Comparison of ENCODE assay signal across 22 cellular contexts in genomic region chr5:138489705-138490104, GRCh38. TPM values are rescaled to one million over a fixed set of nuclear protein-coding genes. Genes with fewer than 3 reads are reported as not detected.
DNase-seq lines count a peak whose midpoint lies in the region; ATAC-seq lines count a peak whose summit lies in the region.
"Had no signal": no experiment of that assay in that cellular context is flagged by ENCODE, and none has a peak within 500 bp of the region (broad histone marks: within the 10 kb centered on the region; RNA-seq: fewer than 3 reads in every experiment).

No MANE protein-coding gene starts in this region.

- H3K36me3 Mint-ChIP-seq in natural killer cell treated with Interleukin-12 subunit alpha and Interleukin-12 subunit beta and Interleukin-15 and Interleukin-18, amount 100 ng/mL, for 72 hours = no peaks in the 10 kb centered on the region
- H3K36me3 Mint-ChIP-seq: activated naive CD8-positive, alpha-beta T cell had no signal

- H3K9ac ChIP-seq in stomach smooth muscle (ENCODE audit: low read length in 2 of 2) = peak overlapping the region; percentile 21 to 35
- H3K9ac ChIP-seq: BLaER1 had no signal

- no peaks in the 10 kb centered on the region for H3K27me3 ChIP-seq in stomach smooth muscle (ENCODE audit: control insufficient read depth in 1 of 2, insufficient read depth in 2 of 2, low read length in 2 of 2)
- H3K27me3 ChIP-seq: BLaER1 had no signal

- H3K9me3 Mint-ChIP-seq in natural killer cell treated with Interleukin-12 subunit alpha and Interleukin-12 subunit beta and Interleukin-15 and Interleukin-18, amount 100 ng/mL, for 72 hours = no peaks in the 10 kb centered on the region
- H3K9me3 Mint-ChIP-seq: T-helper 2 cell treated with Interferon-gamma antibody and Interleukin-4, amounts not matched to agents 5 μg/mL and 100 μg/mL, for 36 hours had no signal

- H3K9me3 ChIP-seq in stomach smooth muscle (ENCODE audit: control insufficient read depth in 2 of 2, low read length in 2 of 2) = no peaks in the 10 kb centered on the region
- H3K9me3 ChIP-seq: BLaER1, sigmoid colon, upper lobe of right lung had no signal

- H3K27ac ChIP-seq in caudate nucleus (ENCODE audit: low read depth, low read length) (peak overlapping the region; percentile 26), stomach smooth muscle (ENCODE audit: low read length) (peak overlapping the region; percentile 41)
- H3K27ac ChIP-seq: BLaER1, foreskin keratinocyte, sigmoid colon, upper lobe of right lung had no signal

- H3K4me3 Mint-ChIP-seq in natural killer cell treated with Interleukin-12 subunit alpha and Interleukin-12 subunit beta and Interleukin-15 and Interleukin-18, amount 100 ng/mL, for 72 hours = no peak overlapping the region
- H3K4me3 Mint-ChIP-seq: T-helper 2 cell treated with Interferon-gamma antibody and Interleukin-4, amounts not matched to agents 5 μg/mL and 100 μg/mL, for 36 hours had no signal

- peaks cover 5 to 8% of the 10 kb centered on the region in 2 donors for H3K4me1 Mint-ChIP-seq in natural killer cell treated with Interleukin-12 subunit alpha and Interleukin-12 subunit beta and Interleukin-15 and Interleukin-18, amount 100 ng/mL, for 72 hours (ENCODE audit: low read depth in 2 of 2)

- peaks cover 13 to 18% of the 10 kb centered on the region in 2 donors for H3K27me3 Mint-ChIP-seq in natural killer cell treated with Interleukin-12 subunit alpha and Interleukin-12 subunit beta and Interleukin-15 and Interleukin-18, amount 100 ng/mL, for 72 hours

- no peak overlapping the region for H3K4me3 ChIP-seq in stomach smooth muscle (ENCODE audit: low read length in 2 of 2)
- H3K4me3 ChIP-seq: BLaER1, sigmoid colon, upper lobe of right lung had no signal

- peak; percentile 15 for DNase-seq in NCI-H82 (lab: John Stamatoyannopoulos, UW)
- DNase-seq in NCI-H82 treated with DMSO at 0.1 percent for 48 hours (lab: John Stamatoyannopoulos, UW; ENCODE audit: unreplicated experiment) = no peak
- DNase-seq in caudate nucleus (lab: John Stamatoyannopoulos, UW) = peak in 35 of 61 donors; percentile 23 to 82 (median 42)
- peak; percentile 65 for DNase-seq in middle frontal gyrus (ENCODE audit: extremely low spot score, low spot score)
- no peak for DNase-seq in stimulated activated CD4-positive, alpha-beta T cell treated with anti-CD3 and anti-CD28 coated beads, Interleukin-4, amount 100 ng/mL, for 1 hour
- no peak for DNase-seq in natural killer cell treated with Interleukin-12 subunit alpha and Interleukin-12 subunit beta and Interleukin-15 and Interleukin-18, amount 100 ng/mL, for 72 hours (ENCODE audit: low spot score)
- DNase-seq: activated CD8-positive, alpha-beta memory T cell treated with anti-CD3 and anti-CD28 coated beads for 24 hours; activated T-cell treated with anti-CD3 and anti-CD28 coated beads, Interleukin-2, amount 50 U/mL, for 48 hours; cortex of kidney; foreskin keratinocyte; kidney glomerular epithelial cell; NCI-H1092 treated with DMSO at 0.1 percent for 48 hours; NCI-H526 treated with DMSO at 0.1 percent for 48 hours; sigmoid colon; stimulated activated naive CD4-positive, alpha-beta T cell; upper lobe of right lung had no signal

- peaks cover 26% of the 10 kb centered on the region for H3K4me1 ChIP-seq in stomach smooth muscle (ENCODE audit: control insufficient read depth, insufficient read depth, low read length)

- H3K36me3 ChIP-seq in stomach smooth muscle (ENCODE audit: control insufficient read depth in 2 of 2, insufficient read depth in 2 of 2, low read length in 2 of 2) = no peaks in the 10 kb centered on the region
- H3K36me3 ChIP-seq: BLaER1, sigmoid colon, upper lobe of right lung had no signal

- no peak overlapping the region for H3K27ac Mint-ChIP-seq in natural killer cell treated with Interleukin-12 subunit alpha and Interleukin-12 subunit beta and Interleukin-15 and Interleukin-18, amount 100 ng/mL, for 72 hours
- H3K27ac Mint-ChIP-seq: activated naive CD8-positive, alpha-beta T cell; T-helper 2 cell treated with Interferon-gamma antibody and Interleukin-4, amounts not matched to agents 5 μg/mL and 100 μg/mL, for 36 hours had no signal

- ATAC-seq in GM21526 (IDR thresholded peaks at IDR 0.05; ENCODE audit: low FRiP score, unreplicated experiment) = no peak
- ATAC-seq in natural killer cell treated with Interleukin-12 subunit alpha and Interleukin-12 subunit beta and Interleukin-15 and Interleukin-18, amount 100 ng/mL, for 72 hours = no peak
- ATAC-seq: foreskin keratinocyte, upper lobe of right lung had no signal

RNA-seq across cellular contexts. Expression of gene EGR1, which starts 24.4 kb away (rescaled TPM):
- 10 to 100 TPM in 1 of 2 donors, 1 to 10 TPM in 1; 8.5 to 11.2 TPM for total RNA-seq in natural killer cell treated with Interleukin-12 subunit alpha and Interleukin-12 subunit beta and Interleukin-15 and Interleukin-18, amount 100 ng/mL, for 72 hours

RNA-seq across cellular contexts. Expression of gene REEP2, which starts 50.8 kb away (rescaled TPM):
- under 1 TPM in 1 of 2 donors, not detected in 1; 0.75 TPM for total RNA-seq in natural killer cell treated with Interleukin-12 subunit alpha and Interleukin-12 subunit beta and Interleukin-15 and Interleukin-18, amount 100 ng/mL, for 72 hours
- total RNA-seq: mononuclear cell had no signal

RNA-seq across cellular contexts. Expression of gene ETF1, which starts 53.3 kb away (rescaled TPM):
- 100 to 1,000 TPM; 150 to 167 TPM for total RNA-seq in natural killer cell treated with Interleukin-12 subunit alpha and Interleukin-12 subunit beta and Interleukin-15 and Interleukin-18, amount 100 ng/mL, for 72 hours

Comparison
In these comparisons a context has a peak if more than half of its experiments do, and no peak if none do; other contexts are left out.
1. DNase-seq: peak in NCI-H82 (single experiment), caudate nucleus (35 of 61) and middle frontal gyrus (single experiment); none in NCI-H82 treated with DMSO at 0.1 percent for 48 hours (single experiment), stimulated activated CD4-positive, alpha-beta T cell treated with anti-CD3 and anti-CD28 coated beads, Interleukin-4, amount 100 ng/mL, for 1 hour (single experiment) and natural killer cell treated with Interleukin-12 subunit alpha and Interleukin-12 subunit beta and Interleukin-15 and Interleukin-18, amount 100 ng/mL, for 72 hours (single experiment).